In genomic region chr19:45419396-45419795, GRCh38 we compare ENCODE assay signal across 1 cellular context.
TF ChIP-seq lines count a peak whose summit lies in the region.

No MANE protein-coding gene starts in this region.

TF ChIP-seq in GM12878, 131 proteins besides CTCF, POLR2A, EP300 and RAD21 (continued from another document and continues in another):
- TF ChIP-seq, protein P1, sequence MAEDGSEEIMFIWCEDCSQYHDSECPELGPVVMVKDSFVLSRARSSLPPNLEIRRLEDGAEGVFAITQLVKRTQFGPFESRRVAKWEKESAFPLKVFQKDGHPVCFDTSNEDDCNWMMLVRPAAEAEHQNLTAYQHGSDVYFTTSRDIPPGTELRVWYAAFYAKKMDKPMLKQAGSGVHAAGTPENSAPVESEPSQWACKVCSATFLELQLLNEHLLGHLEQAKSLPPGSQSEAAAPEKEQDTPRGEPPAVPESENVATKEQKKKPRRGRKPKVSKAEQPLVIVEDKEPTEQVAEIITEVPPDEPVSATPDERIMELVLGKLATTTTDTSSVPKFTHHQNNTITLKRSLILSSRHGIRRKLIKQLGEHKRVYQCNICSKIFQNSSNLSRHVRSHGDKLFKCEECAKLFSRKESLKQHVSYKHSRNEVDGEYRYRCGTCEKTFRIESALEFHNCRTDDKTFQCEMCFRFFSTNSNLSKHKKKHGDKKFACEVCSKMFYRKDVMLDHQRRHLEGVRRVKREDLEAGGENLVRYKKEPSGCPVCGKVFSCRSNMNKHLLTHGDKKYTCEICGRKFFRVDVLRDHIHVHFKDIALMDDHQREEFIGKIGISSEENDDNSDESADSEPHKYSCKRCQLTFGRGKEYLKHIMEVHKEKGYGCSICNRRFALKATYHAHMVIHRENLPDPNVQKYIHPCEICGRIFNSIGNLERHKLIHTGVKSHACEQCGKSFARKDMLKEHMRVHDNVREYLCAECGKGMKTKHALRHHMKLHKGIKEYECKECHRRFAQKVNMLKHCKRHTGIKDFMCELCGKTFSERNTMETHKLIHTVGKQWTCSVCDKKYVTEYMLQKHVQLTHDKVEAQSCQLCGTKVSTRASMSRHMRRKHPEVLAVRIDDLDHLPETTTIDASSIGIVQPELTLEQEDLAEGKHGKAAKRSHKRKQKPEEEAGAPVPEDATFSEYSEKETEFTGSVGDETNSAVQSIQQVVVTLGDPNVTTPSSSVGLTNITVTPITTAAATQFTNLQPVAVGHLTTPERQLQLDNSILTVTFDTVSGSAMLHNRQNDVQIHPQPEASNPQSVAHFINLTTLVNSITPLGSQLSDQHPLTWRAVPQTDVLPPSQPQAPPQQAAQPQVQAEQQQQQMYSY (CRISPR knock-in tag; IDR thresholded peaks at IDR 0.05), result no peak
- TF ChIP-seq NR2C1 (IDR thresholded peaks at IDR 0.05) (0 out of 2 replicates have a peak, but pooled peaks have one; percentile 53), SRF (IDR thresholded peaks at IDR 0.05; ENCODE audit: low read depth in 2 of 2, low read length in 2 of 2) (peak in 1 of 2 experiments; percentile 71; a peak in 2 of 4 replicates), SMAD1 (IDR thresholded peaks at IDR 0.05; ENCODE audit: low read depth, partially characterized antibody) (no peak), HDAC2 (IDR thresholded peaks at IDR 0.05) (no peak), MLLT1 (IDR thresholded peaks at IDR 0.05) (no peak), TAF1 (IDR thresholded peaks at IDR 0.05; ENCODE audit: borderline replicate concordance, low read depth, low read length) (no peak), HDGF (IDR thresholded peaks at IDR 0.05) (peak; percentile 79), ATF7 (IDR thresholded peaks at IDR 0.05; ENCODE audit: low read depth) (peak; percentile 21; the same call in 1 of the 2 replicates), SREBF1 (IDR thresholded peaks at IDR 0.05; ENCODE audit: low read length) (no peak), NBN (IDR thresholded peaks at IDR 0.05) (no peak; the same call in 1 of the 2 replicates), NFYA (IDR thresholded peaks at IDR 0.05; ENCODE audit: borderline replicate concordance, low read depth, low read length) (no peak), FOXK2 (IDR thresholded peaks at IDR 0.05) (no peak), POLR2AphosphoS5 (IDR thresholded peaks at IDR 0.05; ENCODE audit: low read length) (peak; percentile 56), REST (IDR thresholded peaks at IDR 0.05; ENCODE audit: low read depth, low read length) (no peak), ZZZ3 (IDR thresholded peaks at IDR 0.05; ENCODE audit: control insufficient read depth, insufficient read length, low read depth) (no peak), SMC3 (IDR thresholded peaks at IDR 0.05; ENCODE audit: borderline replicate concordance, low read length) (peak; percentile 21; the same call in 1 of the 2 replicates), ZNF24 (IDR thresholded peaks at IDR 0.05) (no peak), CBX3 (IDR thresholded peaks at IDR 0.05; ENCODE audit: borderline replicate concordance, low read depth) (no peak), FOXM1 (IDR thresholded peaks at IDR 0.05; ENCODE audit: low read depth, low read length) (no peak), STAT1 (conservative IDR thresholded peaks at IDR 0.05) (no peak), NFIC (IDR thresholded peaks at IDR 0.05; ENCODE audit: low read depth, low read length) (peak; percentile 51; the same call in 1 of the 2 replicates), STAT3 (IDR thresholded peaks at IDR 0.05; ENCODE audit: low read depth, low read length) (0 out of 2 replicates have a peak, but pooled peaks have one; percentile 53), MYB (IDR thresholded peaks at IDR 0.05; ENCODE audit: borderline replicate concordance, low read depth, low read length) (no peak), SIN3A (IDR thresholded peaks at IDR 0.05; ENCODE audit: low read depth, low read length) (peak; percentile 67), USF1 (IDR thresholded peaks at IDR 0.05; ENCODE audit: borderline replicate concordance, extremely low read length, insufficient read depth, low read depth, low read length) (no peak)
- TF ChIP-seq, protein P2, sequence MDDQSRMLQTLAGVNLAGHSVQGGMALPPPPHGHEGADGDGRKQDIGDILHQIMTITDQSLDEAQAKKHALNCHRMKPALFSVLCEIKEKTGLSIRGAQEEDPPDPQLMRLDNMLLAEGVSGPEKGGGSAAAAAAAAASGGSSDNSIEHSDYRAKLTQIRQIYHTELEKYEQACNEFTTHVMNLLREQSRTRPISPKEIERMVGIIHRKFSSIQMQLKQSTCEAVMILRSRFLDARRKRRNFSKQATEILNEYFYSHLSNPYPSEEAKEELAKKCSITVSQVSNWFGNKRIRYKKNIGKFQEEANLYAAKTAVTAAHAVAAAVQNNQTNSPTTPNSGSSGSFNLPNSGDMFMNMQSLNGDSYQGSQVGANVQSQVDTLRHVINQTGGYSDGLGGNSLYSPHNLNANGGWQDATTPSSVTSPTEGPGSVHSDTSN (IDR thresholded peaks at IDR 0.05; ENCODE audit: insufficient replicate concordance, low read depth, low read length), result peak; percentile 15
- TF ChIP-seq, protein P3, sequence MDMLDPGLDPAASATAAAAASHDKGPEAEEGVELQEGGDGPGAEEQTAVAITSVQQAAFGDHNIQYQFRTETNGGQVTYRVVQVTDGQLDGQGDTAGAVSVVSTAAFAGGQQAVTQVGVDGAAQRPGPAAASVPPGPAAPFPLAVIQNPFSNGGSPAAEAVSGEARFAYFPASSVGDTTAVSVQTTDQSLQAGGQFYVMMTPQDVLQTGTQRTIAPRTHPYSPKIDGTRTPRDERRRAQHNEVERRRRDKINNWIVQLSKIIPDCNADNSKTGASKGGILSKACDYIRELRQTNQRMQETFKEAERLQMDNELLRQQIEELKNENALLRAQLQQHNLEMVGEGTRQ (IDR thresholded peaks at IDR 0.05; ENCODE audit: borderline replicate concordance, low read depth, low read length), result no peak; the same call in 1 of the 2 replicates
- TF ChIP-seq, protein P4, sequence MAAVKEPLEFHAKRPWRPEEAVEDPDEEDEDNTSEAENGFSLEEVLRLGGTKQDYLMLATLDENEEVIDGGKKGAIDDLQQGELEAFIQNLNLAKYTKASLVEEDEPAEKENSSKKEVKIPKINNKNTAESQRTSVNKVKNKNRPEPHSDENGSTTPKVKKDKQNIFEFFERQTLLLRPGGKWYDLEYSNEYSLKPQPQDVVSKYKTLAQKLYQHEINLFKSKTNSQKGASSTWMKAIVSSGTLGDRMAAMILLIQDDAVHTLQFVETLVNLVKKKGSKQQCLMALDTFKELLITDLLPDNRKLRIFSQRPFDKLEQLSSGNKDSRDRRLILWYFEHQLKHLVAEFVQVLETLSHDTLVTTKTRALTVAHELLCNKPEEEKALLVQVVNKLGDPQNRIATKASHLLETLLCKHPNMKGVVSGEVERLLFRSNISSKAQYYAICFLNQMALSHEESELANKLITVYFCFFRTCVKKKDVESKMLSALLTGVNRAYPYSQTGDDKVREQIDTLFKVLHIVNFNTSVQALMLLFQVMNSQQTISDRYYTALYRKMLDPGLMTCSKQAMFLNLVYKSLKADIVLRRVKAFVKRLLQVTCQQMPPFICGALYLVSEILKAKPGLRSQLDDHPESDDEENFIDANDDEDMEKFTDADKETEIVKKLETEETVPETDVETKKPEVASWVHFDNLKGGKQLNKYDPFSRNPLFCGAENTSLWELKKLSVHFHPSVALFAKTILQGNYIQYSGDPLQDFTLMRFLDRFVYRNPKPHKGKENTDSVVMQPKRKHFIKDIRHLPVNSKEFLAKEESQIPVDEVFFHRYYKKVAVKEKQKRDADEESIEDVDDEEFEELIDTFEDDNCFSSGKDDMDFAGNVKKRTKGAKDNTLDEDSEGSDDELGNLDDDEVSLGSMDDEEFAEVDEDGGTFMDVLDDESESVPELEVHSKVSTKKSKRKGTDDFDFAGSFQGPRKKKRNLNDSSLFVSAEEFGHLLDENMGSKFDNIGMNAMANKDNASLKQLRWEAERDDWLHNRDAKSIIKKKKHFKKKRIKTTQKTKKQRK (IDR thresholded peaks at IDR 0.05; ENCODE audit: low read depth, low read length), result no peak
- TF ChIP-seq, protein P5, sequence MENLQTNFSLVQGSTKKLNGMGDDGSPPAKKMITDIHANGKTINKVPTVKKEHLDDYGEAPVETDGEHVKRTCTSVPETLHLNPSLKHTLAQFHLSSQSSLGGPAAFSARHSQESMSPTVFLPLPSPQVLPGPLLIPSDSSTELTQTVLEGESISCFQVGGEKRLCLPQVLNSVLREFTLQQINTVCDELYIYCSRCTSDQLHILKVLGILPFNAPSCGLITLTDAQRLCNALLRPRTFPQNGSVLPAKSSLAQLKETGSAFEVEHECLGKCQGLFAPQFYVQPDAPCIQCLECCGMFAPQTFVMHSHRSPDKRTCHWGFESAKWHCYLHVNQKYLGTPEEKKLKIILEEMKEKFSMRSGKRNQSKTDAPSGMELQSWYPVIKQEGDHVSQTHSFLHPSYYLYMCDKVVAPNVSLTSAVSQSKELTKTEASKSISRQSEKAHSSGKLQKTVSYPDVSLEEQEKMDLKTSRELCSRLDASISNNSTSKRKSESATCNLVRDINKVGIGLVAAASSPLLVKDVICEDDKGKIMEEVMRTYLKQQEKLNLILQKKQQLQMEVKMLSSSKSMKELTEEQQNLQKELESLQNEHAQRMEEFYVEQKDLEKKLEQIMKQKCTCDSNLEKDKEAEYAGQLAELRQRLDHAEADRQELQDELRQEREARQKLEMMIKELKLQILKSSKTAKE (IDR thresholded peaks at IDR 0.05; ENCODE audit: low read depth, poor library complexity, severe bottlenecking), result peak; percentile 87
- TF ChIP-seq, protein P6, sequence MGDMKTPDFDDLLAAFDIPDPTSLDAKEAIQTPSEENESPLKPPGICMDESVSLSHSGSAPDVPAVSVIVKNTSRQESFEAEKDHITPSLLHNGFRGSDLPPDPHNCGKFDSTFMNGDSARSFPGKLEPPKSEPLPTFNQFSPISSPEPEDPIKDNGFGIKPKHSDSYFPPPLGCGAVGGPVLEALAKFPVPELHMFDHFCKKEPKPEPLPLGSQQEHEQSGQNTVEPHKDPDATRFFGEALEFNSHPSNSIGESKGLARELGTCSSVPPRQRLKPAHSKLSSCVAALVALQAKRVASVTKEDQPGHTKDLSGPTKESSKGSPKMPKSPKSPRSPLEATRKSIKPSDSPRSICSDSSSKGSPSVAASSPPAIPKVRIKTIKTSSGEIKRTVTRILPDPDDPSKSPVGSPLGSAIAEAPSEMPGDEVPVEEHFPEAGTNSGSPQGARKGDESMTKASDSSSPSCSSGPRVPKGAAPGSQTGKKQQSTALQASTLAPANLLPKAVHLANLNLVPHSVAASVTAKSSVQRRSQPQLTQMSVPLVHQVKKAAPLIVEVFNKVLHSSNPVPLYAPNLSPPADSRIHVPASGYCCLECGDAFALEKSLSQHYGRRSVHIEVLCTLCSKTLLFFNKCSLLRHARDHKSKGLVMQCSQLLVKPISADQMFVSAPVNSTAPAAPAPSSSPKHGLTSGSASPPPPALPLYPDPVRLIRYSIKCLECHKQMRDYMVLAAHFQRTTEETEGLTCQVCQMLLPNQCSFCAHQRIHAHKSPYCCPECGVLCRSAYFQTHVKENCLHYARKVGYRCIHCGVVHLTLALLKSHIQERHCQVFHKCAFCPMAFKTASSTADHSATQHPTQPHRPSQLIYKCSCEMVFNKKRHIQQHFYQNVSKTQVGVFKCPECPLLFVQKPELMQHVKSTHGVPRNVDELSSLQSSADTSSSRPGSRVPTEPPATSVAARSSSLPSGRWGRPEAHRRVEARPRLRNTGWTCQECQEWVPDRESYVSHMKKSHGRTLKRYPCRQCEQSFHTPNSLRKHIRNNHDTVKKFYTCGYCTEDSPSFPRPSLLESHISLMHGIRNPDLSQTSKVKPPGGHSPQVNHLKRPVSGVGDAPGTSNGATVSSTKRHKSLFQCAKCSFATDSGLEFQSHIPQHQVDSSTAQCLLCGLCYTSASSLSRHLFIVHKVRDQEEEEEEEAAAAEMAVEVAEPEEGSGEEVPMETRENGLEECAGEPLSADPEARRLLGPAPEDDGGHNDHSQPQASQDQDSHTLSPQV (IDR thresholded peaks at IDR 0.05), result no peak
